ENCODE assay signal across 8 cellular contexts in genomic region chr2:129923265-129924141, GRCh38. TPM values are rescaled to one million over a fixed set of nuclear protein-coding genes. Genes with fewer than 3 reads are reported as not detected.
DNase-seq lines count a peak whose midpoint lies in the region; ATAC-seq, FAIRE-seq and TF ChIP-seq lines count a peak whose summit lies in the region.

No MANE protein-coding gene starts in this region.

- TF ChIP-seq POLR2A in GM12891 (IDR thresholded peaks at IDR 0.05; ENCODE audit: low read depth, low read length) = no peak

- H3K9me3 ChIP-seq in ES-I3 (ENCODE audit: control insufficient read depth, insufficient read depth, low read length) (no peaks in the 10 kb centered on the region), Karpas-422 (ENCODE audit: low read length) (peaks cover 5% of the 10 kb centered on the region; the same call in 1 of the 2 replicates)

- H3K27ac ChIP-seq in Karpas-422 (ENCODE audit: low read length) = no peak overlapping the region

- no peak overlapping the region for H3K4me3 ChIP-seq in Karpas-422 (ENCODE audit: low read length)

- no peaks in the 10 kb centered on the region for H4K20me1 ChIP-seq in Karpas-422 (ENCODE audit: insufficient read depth, low read depth, low read length)

- ATAC-seq in HG02973 (IDR thresholded peaks at IDR 0.05; ENCODE audit: unreplicated experiment) = no peak
- no peak for ATAC-seq in omental fat pad (ENCODE audit: low FRiP score)

- H3K9ac ChIP-seq in ES-I3 (ENCODE audit: low read depth, low read length) = peak overlapping the region; percentile 70; the same call in 1 of the 2 replicates
- H3K9ac ChIP-seq in Karpas-422 (ENCODE audit: low read length) = no peak overlapping the region

- H3K36me3 ChIP-seq in ES-I3 (ENCODE audit: insufficient read depth, low read length) = no peaks in the 10 kb centered on the region
- H3K36me3 ChIP-seq in Karpas-422 (ENCODE audit: insufficient read depth, low read length) = no peaks in the 10 kb centered on the region

- no peak for FAIRE-seq in GM12891 (lab: Jason Lieb, UNC)

- no peaks in the 10 kb centered on the region for H3K27me3 ChIP-seq in Karpas-422 (ENCODE audit: low read length)

- no peak overlapping the region for H2AFZ ChIP-seq in Karpas-422 (ENCODE audit: low read length)

- H3K4me1 ChIP-seq in ES-I3 (ENCODE audit: insufficient read depth, low read length) (no peaks in the 10 kb centered on the region), Karpas-422 (ENCODE audit: low read length) (no peaks in the 10 kb centered on the region)

- no peak overlapping the region for H3K4me2 ChIP-seq in Karpas-422 (ENCODE audit: low read depth, low read length, poor library complexity, severe bottlenecking)

- TF ChIP-seq CTCF in omental fat pad (IDR thresholded peaks at IDR 0.05) = no peak

- H3K9me2 ChIP-seq in Karpas-422 (replicated peaks; ENCODE audit: insufficient read depth, low read length) = no peaks in the 10 kb centered on the region

- H3K79me2 ChIP-seq in Karpas-422 (ENCODE audit: low read length) = no peaks in the 10 kb centered on the region

- DNase-seq in Karpas-422 (peak; percentile 74), RPMI7951 (ENCODE audit: low read depth) (peak; percentile 39), ecto neural progenitor cell (ENCODE audit: low spot score) (peak; percentile 76), medulla oblongata (ENCODE audit: extremely low spot score) (peak; percentile 81), GM12891 (ENCODE audit: insufficient read length, low spot score) (no peak), omental fat pad (ENCODE audit: low spot score) (no peak)

TF ChIP-seq in GM12891, 5 proteins besides CTCF, POLR2A, EP300 and RAD21:
- TF ChIP-seq SPI1 (IDR thresholded peaks at IDR 0.05; ENCODE audit: low read depth, low read length) (no peak), POU2F2 (IDR thresholded peaks at IDR 0.05; ENCODE audit: low read depth, low read length) (no peak), PAX5 (IDR thresholded peaks at IDR 0.05; ENCODE audit: insufficient read depth, low read length, severe bottlenecking) (no peak), POLR2AphosphoS5 (IDR thresholded peaks at IDR 0.05; ENCODE audit: low read depth, low read length) (no peak), TAF1 (IDR thresholded peaks at IDR 0.05; ENCODE audit: low read depth, low read length) (no peak)

RNA-seq across cellular contexts. Expression of gene RAB6C, which starts 56.0 kb away (rescaled TPM):
- total RNA-seq in Karpas-422 (2014; rRNA removed; shearing (Covaris generic); ENCODE audit: low replicate concordance) = 0.52 and 1.5 TPM in 2 replicates
- not detected in 2 replicates for total RNA-seq in RPMI7951 (2014; rRNA removed; shearing (Covaris generic))
- not detected for polyA plus RNA-seq in GM12891 (2012; ENCODE audit: low read depth, missing spikeins)
- total RNA-seq in omental fat pad = under 1 TPM in 1 of 4 donors, not detected in 3; 0.19 TPM

Comparison
In these comparisons a context has a peak if more than half of its experiments do, and no peak if none do; other contexts are left out.
1. DNase-seq: peak in Karpas-422 (single experiment), RPMI7951 (single experiment), ecto neural progenitor cell (single experiment) and medulla oblongata (single experiment); none in GM12891 (single experiment) and omental fat pad (single experiment).